ENCODE assay signal across 8 cellular contexts in genomic region chr1:211416628-211417323, GRCh38.
DNase-seq lines count a peak whose midpoint lies in the region; ATAC-seq and TF ChIP-seq lines count a peak whose summit lies in the region.
"Not testable (repeated sequence)": the region's sequence is repeated elsewhere in the genome, so short reads cannot be mapped to it uniquely, and the experiment has no call there.

No MANE protein-coding gene starts in this region.

- not testable (repeated sequence) for H3K4me1 ChIP-seq in CD4-positive, alpha-beta memory T cell (ENCODE audit: insufficient read depth, low read length)
- peaks cover 0 to 12% (median 0%) of the 10 kb centered on the region in 3 donors for H3K4me1 ChIP-seq in esophagus squamous epithelium

- peak overlapping the region; percentile 52 to 82 (median 75) for H3K4me3 Mint-ChIP-seq in CD4-positive, alpha-beta memory T cell
- peak overlapping the region; percentile 67 for H3K4me3 Mint-ChIP-seq in activated T-helper 2 cell treated with anti-CD3 and anti-CD28 coated beads, Interferon-gamma antibody, Interleukin-2, Interleukin-4, amounts not matched to agents 10 μg/mL and 5 μg/mL and 100 μg/mL, durations not matched to agents 14 hours and 24 hours and 36 hours (ENCODE audit: low read depth)
- H3K4me3 Mint-ChIP-seq in mesothelial cell of epicardium, result peak overlapping the region; percentile 60

- peak overlapping the region; percentile 13 for H3K27ac ChIP-seq in CD4-positive, alpha-beta memory T cell (ENCODE audit: low read depth, low read length)
- H3K27ac ChIP-seq in RWPE1, result peak overlapping the region; percentile 79
- H3K27ac ChIP-seq in esophagus squamous epithelium, result peak overlapping the region; percentile 34 to 76 (median 63)

- H3K4me1 Mint-ChIP-seq in CD4-positive, alpha-beta memory T cell, result peaks cover 9 to 13% (median 12%) of the 10 kb centered on the region in 4 donors
- peaks cover 31% of the 10 kb centered on the region for H3K4me1 Mint-ChIP-seq in activated T-helper 2 cell treated with anti-CD3 and anti-CD28 coated beads, Interferon-gamma antibody, Interleukin-2, Interleukin-4, amounts not matched to agents 10 μg/mL and 5 μg/mL and 100 μg/mL, durations not matched to agents 14 hours and 24 hours and 36 hours (ENCODE audit: low read depth)
- not testable (repeated sequence) for H3K4me1 Mint-ChIP-seq in mesothelial cell of epicardium

- intact Hi-C loops in CD4-positive, alpha-beta memory T cell (cut with micrococcal nuclease), result loop anchor here (2.0 to 10.0 kb wide), 3 partner anchors 34 to 92 kb away; partner anchors contain the start of gene TRAF5
- intact Hi-C loops in activated T-helper 2 cell treated with anti-CD3 and anti-CD28 coated beads, Interferon-gamma antibody, Interleukin-2, Interleukin-4, amounts not matched to agents 10 μg/mL and 5 μg/mL and 100 μg/mL, durations not matched to agents 14 hours and 24 hours and 36 hours (cut with micrococcal nuclease), result loop anchor here (2.0 kb wide), 1 partner anchor 34 kb away; no protein-coding TSS in a partner anchor
- intact Hi-C loops in esophagus squamous epithelium (cut with DNase I), result not testable (repeated sequence)

- POLR2A ChIA-PET in CD4-positive, alpha-beta memory T cell (lab: Charles Lee; ENCODE audit: partially characterized antibody), result interaction anchor here (0.9 to 1.9 kb wide), 7 partner anchors 9 to 159 kb away, joined by 3 to 10 read pairs (median 4); no protein-coding TSS in a partner anchor
- POLR2A ChIA-PET in RWPE1 (lab: Yijun Ruan, JAX; ENCODE audit: low non-redundant PET), result not testable (repeated sequence)

- peaks cover 0 to 11% (median under 1%) of the 10 kb centered on the region in 8 donors for H3K9me3 Mint-ChIP-seq in CD4-positive, alpha-beta memory T cell
- peaks cover 17% of the 10 kb centered on the region for H3K9me3 Mint-ChIP-seq in activated T-helper 2 cell treated with anti-CD3 and anti-CD28 coated beads, Interferon-gamma antibody, Interleukin-2, Interleukin-4, amounts not matched to agents 10 μg/mL and 5 μg/mL and 100 μg/mL, durations not matched to agents 14 hours and 24 hours and 36 hours
- peaks cover 30% of the 10 kb centered on the region for H3K9me3 Mint-ChIP-seq in mesothelial cell of epicardium

- peak; percentile 47 for ATAC-seq in GM21423 (IDR thresholded peaks at IDR 0.05; ENCODE audit: unreplicated experiment)
- peak; percentile 49 for ATAC-seq in HG03469 (IDR thresholded peaks at IDR 0.05; ENCODE audit: unreplicated experiment)

- not testable (repeated sequence) for H3K36me3 Mint-ChIP-seq in CD4-positive, alpha-beta memory T cell
- peaks cover 15% of the 10 kb centered on the region for H3K36me3 Mint-ChIP-seq in activated T-helper 2 cell treated with anti-CD3 and anti-CD28 coated beads, Interferon-gamma antibody, Interleukin-2, Interleukin-4, amounts not matched to agents 10 μg/mL and 5 μg/mL and 100 μg/mL, durations not matched to agents 14 hours and 24 hours and 36 hours (ENCODE audit: low read depth)
- H3K36me3 Mint-ChIP-seq in mesothelial cell of epicardium, result peaks cover 12% of the 10 kb centered on the region

- peak overlapping the region in 1 of 2 donors; percentile 40 for H3K4me3 ChIP-seq in CD4-positive, alpha-beta memory T cell (ENCODE audit: low read length in 2 of 2)
- H3K4me3 ChIP-seq in esophagus squamous epithelium, result peak overlapping the region; percentile 28 to 70 (median 54)

- H3K27me3 Mint-ChIP-seq in CD4-positive, alpha-beta memory T cell; activated T-helper 2 cell treated with anti-CD3 and anti-CD28 coated beads, Interferon-gamma antibody, Interleukin-2, Interleukin-4, amounts not matched to agents 10 μg/mL and 5 μg/mL and 100 μg/mL, durations not matched to agents 14 hours and 24 hours and 36 hours (ENCODE audit: low read depth); mesothelial cell of epicardium (ENCODE audit: low read depth): not testable (repeated sequence)

- peak overlapping the region; percentile 12 to 82 (median 76) for H3K27ac Mint-ChIP-seq in CD4-positive, alpha-beta memory T cell
- H3K27ac Mint-ChIP-seq in activated T-helper 2 cell treated with anti-CD3 and anti-CD28 coated beads, Interferon-gamma antibody, Interleukin-2, Interleukin-4, amounts not matched to agents 10 μg/mL and 5 μg/mL and 100 μg/mL, durations not matched to agents 14 hours and 24 hours and 36 hours, result peak overlapping the region; percentile 85
- not testable (repeated sequence) for H3K27ac Mint-ChIP-seq in mesothelial cell of epicardium

- H3K27me3 ChIP-seq in CD4-positive, alpha-beta memory T cell (ENCODE audit: insufficient read depth, low read length); esophagus squamous epithelium: not testable (repeated sequence)

- not testable (repeated sequence) for TF ChIP-seq CTCF in RWPE1 (conservative IDR thresholded peaks at IDR 0.05; ENCODE audit: low read depth); esophagus squamous epithelium (IDR thresholded peaks at IDR 0.05); mesothelial cell of epicardium (IDR thresholded peaks at IDR 0.05; ENCODE audit: unreplicated experiment)

- not testable (repeated sequence) for H3K9me3 ChIP-seq in CD4-positive, alpha-beta memory T cell (ENCODE audit: control insufficient read depth in 1 of 2, low read length in 2 of 2); esophagus squamous epithelium

- WGBS in esophagus squamous epithelium, 2 donors, result 10 to 29% methylated on average over 3 of the region's 46 CpGs

- peak; percentile 34 to 49 (median 39) for DNase-seq in CD4-positive, alpha-beta memory T cell
- DNase-seq in RWPE1 (ENCODE audit: low spot score) (peak; percentile 6), mesothelial cell of epicardium (ENCODE audit: low spot score in 2 of 2, unreplicated experiment in 2 of 2) (peak in 1 of 2 experiments; percentile 51)
- DNase-seq in activated T-helper 2 cell treated with anti-CD3 and anti-CD28 coated beads, Interferon-gamma antibody, Interleukin-2, Interleukin-4, amounts not matched to agents 10 μg/mL and 5 μg/mL and 100 μg/mL, durations not matched to agents 14 hours and 24 hours and 36 hours (ENCODE audit: low spot score), result peak; percentile 33
- not testable (repeated sequence) for DNase-seq in esophagus squamous epithelium (lab: John Stamatoyannopoulos, UW)
- DNase-seq in stimulated activated CD8-positive, alpha-beta memory T cell treated with anti-CD3 and anti-CD28 coated beads, Interleukin-15, amount 100 ng/mL, for 1 hour (ENCODE audit: low read depth), result peak; percentile 8

- not testable (repeated sequence) for TF ChIP-seq POLR2A in esophagus squamous epithelium (IDR thresholded peaks at IDR 0.05)

- CTCF ChIA-PET in CD4-positive, alpha-beta memory T cell (lab: Charles Lee; ENCODE audit: partially characterized antibody), result interaction anchor here (1.0 to 1.3 kb wide), 3 partner anchors 10 to 93 kb away, joined by 3 to 4 read pairs (median 3); no protein-coding TSS in a partner anchor
- CTCF ChIA-PET in RWPE1 (lab: Yijun Ruan, JAX), result interaction anchor here (0.8 to 1.5 kb wide), 2 partner anchors 21 to 93 kb away, joined by 3 read pairs; no protein-coding TSS in a partner anchor

- not testable (repeated sequence) for H3K36me3 ChIP-seq in CD4-positive, alpha-beta memory T cell (ENCODE audit: insufficient read depth, low read length); esophagus squamous epithelium

Comparison
In these comparisons a context has a peak if more than half of its experiments do, and no peak if none do; other contexts are left out.
1. H3K27ac ChIP-seq: peak in every context shown above with its lines; median percentile 79 in RWPE1; 63 in esophagus squamous epithelium; 13 in CD4-positive, alpha-beta memory T cell.